ENCODE assay signal across 9 cellular contexts in genomic region chr7:50359995-50360925, GRCh38. TPM values are rescaled to one million over a fixed set of nuclear protein-coding genes. Genes with fewer than 3 reads are reported as not detected.
DNase-seq lines count a peak whose midpoint lies in the region; ATAC-seq and TF ChIP-seq lines count a peak whose summit lies in the region.
"Had no signal": no experiment of that assay in that cellular context is flagged by ENCODE, and none has a peak within 500 bp of the region (broad histone marks: within the 10 kb centered on the region; RNA-seq: fewer than 3 reads in every experiment).

No MANE protein-coding gene starts in this region.

- TF ChIP-seq CTCF in glutamatergic neuron (IDR thresholded peaks at IDR 0.05; ENCODE audit: partially characterized antibody, unreplicated experiment) = no peak
- TF ChIP-seq CTCF in osteocyte (IDR thresholded peaks at IDR 0.05) = no peak

- H3K4me3 Mint-ChIP-seq in T-helper 2 cell treated with Interferon-gamma antibody and Interleukin-4, amounts not matched to agents 5 μg/mL and 100 μg/mL, for 36 hours = peak overlapping the region; percentile 78
- H3K4me3 Mint-ChIP-seq in naive B cell = peak overlapping the region in 2 of 8 donors; percentile 25 to 57
- H3K4me3 Mint-ChIP-seq in glutamatergic neuron (ENCODE audit: unreplicated experiment) = no peak overlapping the region
- no peak overlapping the region for H3K4me3 Mint-ChIP-seq in osteocyte (ENCODE audit: unreplicated experiment)

- H3K36me3 Mint-ChIP-seq in T-helper 2 cell treated with Interferon-gamma antibody and Interleukin-4, amounts not matched to agents 5 μg/mL and 100 μg/mL, for 36 hours (ENCODE audit: low read depth) = peaks cover 83% of the 10 kb centered on the region
- H3K36me3 Mint-ChIP-seq in naive B cell (peaks cover 43 to 46% of the 10 kb centered on the region in 2 donors), glutamatergic neuron (ENCODE audit: unreplicated experiment) (no peaks in the 10 kb centered on the region), osteocyte (ENCODE audit: unreplicated experiment) (no peaks in the 10 kb centered on the region)

- H3K27ac ChIP-seq in thymus (ENCODE audit: low read depth) = peak overlapping the region; percentile 99
- H3K27ac ChIP-seq: right atrium auricular region had no signal

- DNase-seq in T-helper 2 cell treated with Interferon-gamma antibody and Interleukin-4, amounts not matched to agents 5 μg/mL and 100 μg/mL, for 36 hours (ENCODE audit: low spot score) = peak; percentile 74
- DNase-seq in activated effector memory CD4-positive, alpha-beta T cell treated with Interleukin-2 at 50 U/mL for 16 hours = peak; percentile 72
- DNase-seq in naive B cell (no peak), glutamatergic neuron (no peak), NCI-H510A (lab: John Stamatoyannopoulos, UW) (no peak), osteocyte (ENCODE audit: extremely low spot score, unreplicated experiment) (no peak)

- H3K4me1 Mint-ChIP-seq in T-helper 2 cell treated with Interferon-gamma antibody and Interleukin-4, amounts not matched to agents 5 μg/mL and 100 μg/mL, for 36 hours (ENCODE audit: low read depth) = peaks cover 91% of the 10 kb centered on the region
- H3K4me1 Mint-ChIP-seq in naive B cell (peaks cover 70 to 95% (median 83%) of the 10 kb centered on the region in 3 donors), glutamatergic neuron (ENCODE audit: low read depth, unreplicated experiment) (peaks cover 10% of the 10 kb centered on the region), osteocyte (ENCODE audit: unreplicated experiment) (no peaks in the 10 kb centered on the region)

- no peaks in the 10 kb centered on the region for H3K9me3 Mint-ChIP-seq in T-helper 2 cell treated with Interferon-gamma antibody and Interleukin-4, amounts not matched to agents 5 μg/mL and 100 μg/mL, for 36 hours
- H3K9me3 Mint-ChIP-seq in naive B cell = no peaks in the 10 kb centered on the region
- peaks cover 6% of the 10 kb centered on the region for H3K9me3 Mint-ChIP-seq in glutamatergic neuron (ENCODE audit: unreplicated experiment)
- H3K9me3 Mint-ChIP-seq in osteocyte (ENCODE audit: unreplicated experiment) = no peaks in the 10 kb centered on the region

- peaks cover 35% of the 10 kb centered on the region for H3K36me3 ChIP-seq in thymus (ENCODE audit: control insufficient read depth, insufficient read depth)
- H3K36me3 ChIP-seq: right atrium auricular region had no signal

- H3K27me3 ChIP-seq in thymus (ENCODE audit: control insufficient read depth, insufficient read depth) = no peaks in the 10 kb centered on the region
- H3K27me3 ChIP-seq: right atrium auricular region had no signal

- H3K9me3 ChIP-seq in thymus (ENCODE audit: control insufficient read depth) = no peaks in the 10 kb centered on the region
- H3K9me3 ChIP-seq: right atrium auricular region had no signal

- H3K4me3 ChIP-seq in thymus (ENCODE audit: low read length) = peak overlapping the region; percentile 22
- H3K4me3 ChIP-seq: right atrium auricular region had no signal

- H3K27me3 Mint-ChIP-seq in T-helper 2 cell treated with Interferon-gamma antibody and Interleukin-4, amounts not matched to agents 5 μg/mL and 100 μg/mL, for 36 hours (ENCODE audit: low read depth) = no peaks in the 10 kb centered on the region
- no peaks in the 10 kb centered on the region for H3K27me3 Mint-ChIP-seq in naive B cell
- H3K27me3 Mint-ChIP-seq in glutamatergic neuron (ENCODE audit: unreplicated experiment) = peaks cover 3% of the 10 kb centered on the region
- no peaks in the 10 kb centered on the region for H3K27me3 Mint-ChIP-seq in osteocyte (ENCODE audit: unreplicated experiment)

- peak overlapping the region; percentile 96 for H3K27ac Mint-ChIP-seq in T-helper 2 cell treated with Interferon-gamma antibody and Interleukin-4, amounts not matched to agents 5 μg/mL and 100 μg/mL, for 36 hours
- H3K27ac Mint-ChIP-seq in naive B cell (peak overlapping the region; percentile 58 to 95 (median 86)), glutamatergic neuron (ENCODE audit: unreplicated experiment) (no peak overlapping the region), osteocyte (ENCODE audit: unreplicated experiment) (no peak overlapping the region)

- WGBS in thymus = 33% methylated on average over 20 of the region's 20 CpGs

- H3K4me1 ChIP-seq in thymus (ENCODE audit: control insufficient read depth, insufficient read depth, low read length) = peaks cover 70% of the 10 kb centered on the region
- H3K4me1 ChIP-seq: right atrium auricular region had no signal

- ATAC-seq in naive B cell (ENCODE audit: low read depth in 2 of 2) = no peak

RNA-seq across cellular contexts. Expression of gene IKZF1, which starts 55.7 kb away (rescaled TPM):
- polyA plus RNA-seq in naive B cell (ENCODE audit: low read depth in 6 of 6) (100 to 1,000 TPM; 127 to 347 (median 205) TPM), thymus (99.0 TPM)
- total RNA-seq in glutamatergic neuron (ENCODE audit: unreplicated experiment) (1.1 TPM), osteocyte (not detected in 2 replicates)
- total RNA-seq: SK-MEL-5 had no signal

Comparison
In these comparisons a context has a peak if more than half of its experiments do, and no peak if none do; other contexts are left out.
1. DNase-seq: peak in T-helper 2 cell treated with Interferon-gamma antibody and Interleukin-4, amounts not matched to agents 5 μg/mL and 100 μg/mL, for 36 hours (single experiment) and activated effector memory CD4-positive, alpha-beta T cell treated with Interleukin-2 at 50 U/mL for 16 hours (single experiment); none in naive B cell (single experiment), glutamatergic neuron (single experiment), NCI-H510A (single experiment) and osteocyte (single experiment).
2. H3K27ac Mint-ChIP-seq: peak in T-helper 2 cell treated with Interferon-gamma antibody and Interleukin-4, amounts not matched to agents 5 μg/mL and 100 μg/mL, for 36 hours (single experiment) and naive B cell (6 of 6); none in glutamatergic neuron (single experiment) and osteocyte (single experiment).